ENCODE assay signal across 1 cellular context in genomic region chr1:31507676-31508530, GRCh38.
TF ChIP-seq lines count a peak whose summit lies in the region.

No MANE protein-coding gene starts in this region.

TF ChIP-seq in GM23338, 12 proteins besides CTCF, POLR2A, EP300 and RAD21:
- no peak for TF ChIP-seq JUNB (IDR thresholded peaks at IDR 0.05; ENCODE audit: unreplicated experiment)
- no peak for TF ChIP-seq EZH2 (IDR thresholded peaks at IDR 0.05; ENCODE audit: low read depth, unreplicated experiment)
- TF ChIP-seq EZH2phosphoT487 (IDR thresholded peaks at IDR 0.05; ENCODE audit: unreplicated experiment): no peak
- TF ChIP-seq CREB1 (CRISPR knock-in tag; IDR thresholded peaks at IDR 0.05; ENCODE audit: low read depth): no peak
- TF ChIP-seq POLR2AphosphoS5 (IDR thresholded peaks at IDR 0.05; ENCODE audit: low read depth): no peak
- TF ChIP-seq NANOG (IDR thresholded peaks at IDR 0.05; ENCODE audit: borderline replicate concordance): no peak
- no peak for TF ChIP-seq ZNF114 (CRISPR knock-in tag; IDR thresholded peaks at IDR 0.05)
- TF ChIP-seq, protein P1, sequence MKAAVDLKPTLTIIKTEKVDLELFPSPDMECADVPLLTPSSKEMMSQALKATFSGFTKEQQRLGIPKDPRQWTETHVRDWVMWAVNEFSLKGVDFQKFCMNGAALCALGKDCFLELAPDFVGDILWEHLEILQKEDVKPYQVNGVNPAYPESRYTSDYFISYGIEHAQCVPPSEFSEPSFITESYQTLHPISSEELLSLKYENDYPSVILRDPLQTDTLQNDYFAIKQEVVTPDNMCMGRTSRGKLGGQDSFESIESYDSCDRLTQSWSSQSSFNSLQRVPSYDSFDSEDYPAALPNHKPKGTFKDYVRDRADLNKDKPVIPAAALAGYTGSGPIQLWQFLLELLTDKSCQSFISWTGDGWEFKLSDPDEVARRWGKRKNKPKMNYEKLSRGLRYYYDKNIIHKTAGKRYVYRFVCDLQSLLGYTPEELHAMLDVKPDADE (IDR thresholded peaks at IDR 0.05): no peak
